In the genomic region with DNA sequence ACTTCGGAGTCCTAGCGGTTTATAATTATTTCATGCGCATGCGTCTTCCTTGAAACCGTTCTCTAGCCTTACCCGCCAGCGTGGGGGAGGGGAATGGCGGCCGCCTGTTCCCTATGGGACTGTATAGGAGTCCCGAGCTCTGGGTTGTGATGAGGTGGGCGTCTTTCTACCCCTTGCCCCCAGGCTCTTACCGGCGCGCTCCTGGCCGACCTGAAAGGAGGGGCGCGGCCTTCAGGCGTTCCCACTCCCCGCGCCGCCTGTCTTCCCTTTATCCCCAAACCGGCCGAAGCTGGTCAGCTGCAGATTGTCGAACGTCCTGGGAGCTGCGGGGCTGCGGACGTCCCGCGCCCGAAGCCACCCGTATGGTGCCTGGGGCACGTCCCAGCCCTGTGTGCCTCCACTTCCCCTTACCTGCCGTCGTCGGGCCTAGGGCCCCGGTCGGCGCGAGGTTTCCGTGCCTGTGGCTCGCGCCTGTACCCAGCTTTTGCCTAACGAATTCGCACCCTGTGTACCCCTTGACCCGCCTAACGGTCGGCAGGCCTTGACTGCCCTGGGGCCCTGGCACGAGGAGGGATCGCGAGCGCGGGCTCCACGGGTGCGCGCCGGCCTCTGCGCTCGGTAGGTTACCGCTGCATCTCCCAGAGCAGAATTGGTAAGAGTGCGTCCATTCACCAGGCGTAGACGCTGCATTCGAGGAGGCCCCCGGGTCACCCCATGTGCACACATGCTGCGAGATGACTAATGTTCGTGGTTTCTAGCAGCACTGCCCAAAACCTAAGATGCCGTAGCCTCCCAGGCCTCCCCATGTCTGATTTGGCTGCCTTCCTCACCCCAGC, we compare ENCODE assay signal across 8 cellular contexts. TPM values are rescaled to one million over a fixed set of nuclear protein-coding genes. Genes with fewer than 3 reads are reported as not detected.
DNase-seq lines count a peak whose midpoint lies in the region; ATAC-seq, FAIRE-seq and TF ChIP-seq lines count a peak whose summit lies in the region.

No MANE protein-coding gene starts in this region.

- H2AFZ ChIP-seq in GM12878 (ENCODE audit: control insufficient read depth, low read depth, low read length), result peak overlapping the region; percentile 78

- H3K4me1 Mint-ChIP-seq in immature natural killer cell, result peaks cover 47 to 49% of the 10 kb centered on the region in 2 donors

- H3K9ac ChIP-seq in GM12878 (ENCODE audit: control insufficient read depth, insufficient read depth, low read length), result peak overlapping the region; percentile 97

- SMC1A ChIA-PET in GM12878 (lab: Charles Lee; ENCODE audit: uncharacterized antibody, unreplicated experiment), result interaction anchor here (0.6 to 1.5 kb wide), 6 partner anchors 11 to 1621 kb away, joined by 3 to 5 read pairs (median 3); no protein-coding TSS in a partner anchor

- CTCF ChIA-PET in GM12878 (lab: Yijun Ruan, JAX), result interaction anchor here (0.8 to 1.4 kb wide), 10 partner anchors 9 to 87 kb away, joined by 3 to 5 read pairs (median 4); no protein-coding TSS in a partner anchor

- peak overlapping the region; percentile 79 for H3K4me3 ChIP-seq in GM12878

- H3K36me3 ChIP-seq in GM12878 (ENCODE audit: control insufficient read depth in 2 of 2, insufficient read depth in 2 of 2, low read length in 1 of 2), result peaks cover 1 to 22% of the 10 kb centered on the region in 2 experiments

- peaks cover 13% of the 10 kb centered on the region for H4K20me1 ChIP-seq in GM12878 (ENCODE audit: control insufficient read depth, insufficient read depth)

- no peak for TF ChIP-seq CTCF in GM12878 (IDR thresholded peaks at IDR 0.05 in 2 of 3, conservative IDR thresholded peaks at IDR 0.05 in 1 of 3; ENCODE audit: control insufficient read depth in 2 of 3, extremely low read depth in 1 of 3, insufficient read depth in 1 of 3, low read depth in 3 of 3, low read length in 3 of 3)

- H3K79me2 ChIP-seq in GM12878 (ENCODE audit: control insufficient read depth, insufficient read depth, low read length), result peaks cover 53% of the 10 kb centered on the region

- H3K4me2 ChIP-seq in GM12878 (ENCODE audit: control insufficient read depth, insufficient read depth), result peak overlapping the region; percentile 75

- ATAC-seq in HG03196 (IDR thresholded peaks at IDR 0.05; ENCODE audit: unreplicated experiment) (peak; percentile 5), GM12878 (peak; percentile 26)

- H3K9me3 Mint-ChIP-seq in immature natural killer cell, result no peaks in the 10 kb centered on the region

- in situ Hi-C loops in GM12878 (cut with MboI), result no loop called here

- H3K27me3 Mint-ChIP-seq in immature natural killer cell (ENCODE audit: low read depth in 3 of 3), result peaks cover 33 to 50% (median 37%) of the 10 kb centered on the region in 3 donors

- RAD21 ChIA-PET in GM12878 (lab: Charles Lee; ENCODE audit: unreplicated experiment), result interaction anchor here (0.7 to 1.6 kb wide), 10 partner anchors 9 to 234 kb away, joined by 3 to 7 read pairs (median 4); a partner anchor contains a TSS

- POLR2A ChIA-PET in GM12878 (lab: Charles Lee), result interaction anchor here (0.6 to 2.3 kb wide), 16 partner anchors 9 to 999 kb away, joined by 3 to 16 read pairs (median 4); a partner anchor contains a TSS

- H3K27me3 ChIP-seq in GM12878 (replicated peaks in 1 of 2; ENCODE audit: control insufficient read depth in 2 of 2, insufficient read depth in 2 of 2, low read length in 1 of 2), result no peaks in the 10 kb centered on the region

- H3K4me3 Mint-ChIP-seq in immature natural killer cell, result peak overlapping the region; percentile 95 to 99 (median 97)

- TF ChIP-seq POLR2A in GM12878 (IDR thresholded peaks at IDR 0.05; ENCODE audit: low read depth, low read length), result peak; percentile 56

- DNase-seq in NCI-H748 (lab: John Stamatoyannopoulos, UW; ENCODE audit: unreplicated experiment) (peak; percentile 60), NCI-H748 treated with DMSO at 0.1 percent for 48 hours (lab: John Stamatoyannopoulos, UW) (no peak), T follicular helper cell (ENCODE audit: low read depth) (peak; percentile 15), GM12878 (ENCODE audit: low read depth, low spot score) (no peak), immature natural killer cell (peak; percentile 40 to 59 (median 44)), cerebellum (ENCODE audit: low spot score) (no peak)
- peak; percentile 28 to 54 for DNase-seq in stimulated activated CD4-positive, alpha-beta T cell treated with anti-CD3 and anti-CD28 coated beads, Interleukin-12 subunit alpha, Interleukin-12 subunit beta, amount 100 ng/mL, for 24 hours (ENCODE audit: low read depth in 2 of 2)

- H3K4me1 ChIP-seq in GM12878 (ENCODE audit: control insufficient read depth, insufficient read depth, low read length), result peaks cover 7% of the 10 kb centered on the region

- no peak for TF ChIP-seq RAD21 in GM12878 (IDR thresholded peaks at IDR 0.05; ENCODE audit: insufficient read depth, low read depth, low read length)

- peaks cover 22 to 29% (median 29%) of the 10 kb centered on the region in 3 donors for H3K36me3 Mint-ChIP-seq in immature natural killer cell

- intact Hi-C loops in GM12878 (cut with micrococcal nuclease; ENCODE audit: unreplicated experiment), result loop anchor here (2.0 to 5.0 kb wide), 2 partner anchors 67 to 75 kb away; a partner anchor contains a TSS

- no peaks in the 10 kb centered on the region for H3K9me3 ChIP-seq in GM12878 (replicated peaks; ENCODE audit: control insufficient read depth, insufficient read depth, low read length)

- TF ChIP-seq EP300 in GM12878 (IDR thresholded peaks at IDR 0.05; ENCODE audit: borderline replicate concordance in 1 of 2, control insufficient read depth in 1 of 2, low read depth in 2 of 2, low read length in 2 of 2), result no peak

- FAIRE-seq in GM12878 (lab: Jason Lieb, UNC), result no peak

- BruUV-seq in GM12878 (replicated peaks; lab: Mats Ljungman, UMichigan), result TSS peak; percentile 99

- 20% methylated on average over 57 of the region's 68 CpGs for WGBS in GM12878 (ENCODE audit: insufficient coverage, insufficient replicate concordance, low lambda C conversion rate, missing lambda C conversion rate)

- H3K27ac Mint-ChIP-seq in immature natural killer cell, result peak overlapping the region; percentile 95 to 99 (median 99)

- peak overlapping the region; percentile 98 for H3K27ac ChIP-seq in GM12878 (ENCODE audit: control insufficient read depth, insufficient read depth)

RNA-seq across cellular contexts. Expression of a gene that starts 0.7 kb away (rescaled TPM):
- total RNA-seq in GM12878 (2013; cell fraction: nucleolus; rRNA removed), result 1,885 and 1,957 TPM in 2 replicates
- total RNA-seq in GM12878 (2014; rRNA removed) (692 and 694 TPM in 2 replicates), GM12878 (2014; rRNA removed; fragmentation: Illumina TruSeq; extraction: Trizol) (683 and 716 TPM in 2 replicates), GM12878 (2021) (603 and 690 TPM in 2 replicates), cerebellum (980 TPM)
- 400 TPM for polyA plus RNA-seq in GM12878 (2011; ENCODE audit: low read depth)
- polyA plus RNA-seq in GM12878 (2011; rRNA removed) (695 and 934 TPM in 2 replicates), GM12878 (2014; fragmentation: Illumina TruSeq; extraction: Trizol) (691 and 785 TPM in 2 replicates), GM12878 (2014; fragmentation: Nextera tagmentation; extraction: Ambion mirVana) (100 to 1,000 TPM; 184 to 189 TPM), GM12878 (2014; rRNA removed) (780 and 888 TPM in 2 replicates), GM12878 (2016; fragmentation: Nextera tagmentation; extraction: Ambion mirVana) (100 to 1,000 TPM; 542 to 567 TPM), immature natural killer cell (100 to 1,000 TPM in 1 of 3 donors, 10 to 100 TPM in 2; 45.7 to 110 (median 73.3) TPM)
- polyA plus RNA-seq in GM12878 (2011; cell fraction: cytosol; rRNA removed), result 201 and 239 TPM in 2 replicates
- polyA plus RNA-seq in GM12878 (2011; cell fraction: nucleus; rRNA removed), result 1,317 and 2,141 TPM in 2 replicates
- 453 and 702 TPM in 2 replicates for polyA plus RNA-seq in GM12878 (2012)
- polyA minus RNA-seq in GM12878 (2011; rRNA and poly(A)+ RNA removed), result 330 and 478 TPM in 2 replicates
- 349 and 463 TPM in 2 replicates for polyA minus RNA-seq in GM12878 (2011; cell fraction: cytosol; rRNA and poly(A)+ RNA removed)
- 907 and 1,891 TPM in 2 replicates for polyA minus RNA-seq in GM12878 (2011; cell fraction: nucleus; rRNA and poly(A)+ RNA removed)

RNA-seq across cellular contexts. Expression of a gene that starts 56.7 kb away (rescaled TPM):
- 2.6 and 2.7 TPM in 2 replicates for total RNA-seq in GM12878 (2013; cell fraction: nucleolus; rRNA removed)
- total RNA-seq in GM12878 (2014; rRNA removed) (0.56 and 0.93 TPM in 2 replicates), GM12878 (2014; rRNA removed; fragmentation: Illumina TruSeq; extraction: Trizol) (not detected in 2 replicates), GM12878 (2021) (not detected in 2 replicates), cerebellum (0.64 TPM)
- polyA plus RNA-seq in GM12878 (2011; ENCODE audit: low read depth), result not detected
- polyA plus RNA-seq in GM12878 (2011; rRNA removed) (0.10 TPM in 1 of 2 replicates, not detected in the other), GM12878 (2014; fragmentation: Illumina TruSeq; extraction: Trizol) (not detected in 2 replicates), GM12878 (2014; fragmentation: Nextera tagmentation; extraction: Ambion mirVana) (not detected), GM12878 (2014; rRNA removed) (0.18 and 0.25 TPM in 2 replicates), GM12878 (2016; fragmentation: Nextera tagmentation; extraction: Ambion mirVana) (1 to 10 TPM in 1 of 2 experiments, under 1 TPM in 1; 0.47 to 1.2 TPM), immature natural killer cell (1 to 10 TPM in 1 of 3 donors, under 1 TPM in 2; 0.56 to 1.3 (median 0.86) TPM)
- 0.07 and 0.23 TPM in 2 replicates for polyA plus RNA-seq in GM12878 (2011; cell fraction: cytosol; rRNA removed)
- 0.32 and 1.3 TPM in 2 replicates for polyA plus RNA-seq in GM12878 (2011; cell fraction: nucleus; rRNA removed)
- polyA plus RNA-seq in GM12878 (2012), result 0.69 and 0.93 TPM in 2 replicates
- polyA minus RNA-seq in GM12878 (2011; rRNA and poly(A)+ RNA removed), result 0.41 TPM in 1 of 2 replicates, not detected in the other
- polyA minus RNA-seq in GM12878 (2011; cell fraction: cytosol; rRNA and poly(A)+ RNA removed), result not detected in 2 replicates
- polyA minus RNA-seq in GM12878 (2011; cell fraction: nucleus; rRNA and poly(A)+ RNA removed), result 2.7 and 3.0 TPM in 2 replicates

Comparison
In these comparisons a context has a peak if more than half of its experiments do, and no peak if none do; other contexts are left out.
1. DNase-seq: peak in NCI-H748 (single experiment), T follicular helper cell (single experiment), immature natural killer cell (3 of 3) and stimulated activated CD4-positive, alpha-beta T cell treated with anti-CD3 and anti-CD28 coated beads, Interleukin-12 subunit alpha, Interleukin-12 subunit beta, amount 100 ng/mL, for 24 hours (2 of 2); none in NCI-H748 treated with DMSO at 0.1 percent for 48 hours (single experiment), GM12878 (single experiment) and cerebellum (single experiment).